ENCODE assay signal across 19 cellular contexts in the genomic region with DNA sequence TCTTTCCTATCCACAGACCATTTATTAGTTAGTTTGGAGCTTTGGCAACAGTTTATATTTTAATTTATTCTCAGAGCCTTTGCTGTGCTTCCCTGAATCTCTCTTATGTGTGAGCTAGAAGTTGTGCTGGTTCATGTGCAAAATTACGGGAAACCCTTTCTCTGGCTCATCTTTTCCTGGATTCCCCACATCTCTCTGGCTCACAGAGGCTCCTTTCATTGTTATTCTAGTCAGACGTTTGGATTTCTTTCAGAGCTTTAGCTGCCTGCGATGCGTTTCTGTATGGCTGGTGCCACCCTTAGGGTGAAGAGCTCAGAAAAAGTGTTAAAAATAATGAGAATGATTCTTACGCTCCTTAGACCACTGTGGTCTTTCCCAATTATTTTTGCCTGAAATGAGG. TPM values are rescaled to one million over a fixed set of nuclear protein-coding genes. Genes with fewer than 3 reads are reported as not detected.
DNase-seq lines count a peak whose midpoint lies in the region; ATAC-seq and TF ChIP-seq lines count a peak whose summit lies in the region.
"Had no signal": no experiment of that assay in that cellular context is flagged by ENCODE, and none has a peak within 500 bp of the region (broad histone marks: within the 10 kb centered on the region; RNA-seq: fewer than 3 reads in every experiment).

No MANE protein-coding gene starts in this region.

- H3K36me3 Mint-ChIP-seq in activated CD8-positive, alpha-beta memory T cell treated with anti-CD3 and anti-CD28 coated beads, Interleukin-2, amount 10 ng/mL, durations not matched to agents 7 days and 5 days = no peaks in the 10 kb centered on the region

- H3K27ac Mint-ChIP-seq in activated CD8-positive, alpha-beta memory T cell treated with anti-CD3 and anti-CD28 coated beads, Interleukin-2, amount 10 ng/mL, durations not matched to agents 7 days and 5 days = no peak overlapping the region
- H3K27ac Mint-ChIP-seq: CD8-positive, alpha-beta T cell; dendritic cell treated with granulocyte-macrophage colony-stimulating factor and Interleukin-4, amounts not matched to agents 40 ng/mL and 50 ng/mL, for 4 days had no signal

- no peak overlapping the region for H3K4me3 Mint-ChIP-seq in activated CD8-positive, alpha-beta memory T cell treated with anti-CD3 and anti-CD28 coated beads, Interleukin-2, amount 10 ng/mL, durations not matched to agents 7 days and 5 days
- H3K4me3 Mint-ChIP-seq: CD8-positive, alpha-beta T cell; dendritic cell treated with granulocyte-macrophage colony-stimulating factor and Interleukin-4, amounts not matched to agents 40 ng/mL and 50 ng/mL, for 4 days had no signal

- H3K27me3 Mint-ChIP-seq in activated CD8-positive, alpha-beta memory T cell treated with anti-CD3 and anti-CD28 coated beads, Interleukin-2, amount 10 ng/mL, durations not matched to agents 7 days and 5 days = peaks cover 17% of the 10 kb centered on the region
- H3K27me3 Mint-ChIP-seq: dendritic cell treated with granulocyte-macrophage colony-stimulating factor and Interleukin-4, amounts not matched to agents 40 ng/mL and 50 ng/mL, for 4 days had no signal

- H3K4me3 ChIP-seq in H7 (ENCODE audit: insufficient read depth, low read depth, low read length) = no peak overlapping the region

- no peak for TF ChIP-seq CTCF in GM20000 (IDR thresholded peaks at IDR 0.05; ENCODE audit: extremely low read depth, missing control alignments)

- CTCF ChIA-PET in activated CD8-positive, alpha-beta memory T cell treated with anti-CD3 and anti-CD28 coated beads, Interleukin-2, amount 10 ng/mL, durations not matched to agents 7 days and 5 days (lab: Charles Lee) = no interaction called here

- H3K36me3 ChIP-seq in H7 (replicated peaks; ENCODE audit: control insufficient read depth, insufficient read depth, low read length) = no peaks in the 10 kb centered on the region
- H3K36me3 ChIP-seq: neutrophil had no signal

- H3K4me1 Mint-ChIP-seq in activated CD8-positive, alpha-beta memory T cell treated with anti-CD3 and anti-CD28 coated beads, Interleukin-2, amount 10 ng/mL, durations not matched to agents 7 days and 5 days = no peaks in the 10 kb centered on the region

- DNase-seq in H7 (peak; percentile 20), astrocyte of the hippocampus (ENCODE audit: low read depth, low spot score) (peak; percentile 47), hippocampal formation (lab: John Stamatoyannopoulos, UW) (peak; percentile 11 to 34), putamen (ENCODE audit: low spot score) (peak; percentile 29), GM20000 (ENCODE audit: low spot score) (no peak), NCI-H2171 treated with DMSO at 0.1 percent for 48 hours (lab: John Stamatoyannopoulos, UW) (no peak), NCI-H2107 (lab: John Stamatoyannopoulos, UW) (no peak)
- DNase-seq in activated CD8-positive, alpha-beta memory T cell treated with anti-CD3 and anti-CD28 coated beads, Interleukin-2, amount 10 ng/mL, durations not matched to agents 7 days and 5 days = no peak
- DNase-seq: activated CD4-positive, alpha-beta T cell treated with anti-CD3 and anti-CD28 coated beads for 1 hour; activated effector memory CD4-positive, alpha-beta T cell treated with anti-CD3 and anti-CD28 coated beads, Interleukin-2, amount 50 U/mL, for 16 hours; aorta; CD8-positive, alpha-beta T cell; erythroblast; kidney; NCI-H1930; NCI-H524; stimulated activated CD4-positive, alpha-beta T cell treated with anti-CD3 and anti-CD28 coated beads, Interleukin-2, amount 100 ng/mL, for 48 hours had no signal

- H3K27me3 ChIP-seq in H7 (ENCODE audit: control insufficient read depth, insufficient read depth, low read length) = no peaks in the 10 kb centered on the region
- H3K27me3 ChIP-seq: neutrophil had no signal

- H3K9me3 Mint-ChIP-seq in activated CD8-positive, alpha-beta memory T cell treated with anti-CD3 and anti-CD28 coated beads, Interleukin-2, amount 10 ng/mL, durations not matched to agents 7 days and 5 days (ENCODE audit: low read depth) = peaks cover 3% of the 10 kb centered on the region

- no peak for ATAC-seq in activated CD8-positive, alpha-beta memory T cell treated with anti-CD3 and anti-CD28 coated beads, Interleukin-2, amount 10 ng/mL, durations not matched to agents 7 days and 5 days
- ATAC-seq: CD8-positive, alpha-beta T cell had no signal

RNA-seq across cellular contexts. Expression of a gene that starts 53.3 kb away (rescaled TPM):
- 20.4 and 24.6 TPM in 2 replicates for total RNA-seq in H7 (2014; rRNA removed; shearing (Covaris generic))
- 1 to 10 TPM in 1 of 2 experiments, under 1 TPM in 1; 0.85 to 1.1 TPM for total RNA-seq in activated CD8-positive, alpha-beta memory T cell treated with anti-CD3 and anti-CD28 coated beads, Interleukin-2, amount 10 ng/mL, durations not matched to agents 7 days and 5 days

Comparison
In these comparisons a context has a peak if more than half of its experiments do, and no peak if none do; other contexts are left out.
1. DNase-seq: peak in H7 (single experiment), astrocyte of the hippocampus (single experiment), hippocampal formation (2 of 2) and putamen (single experiment); none in activated CD8-positive, alpha-beta memory T cell treated with anti-CD3 and anti-CD28 coated beads, Interleukin-2, amount 10 ng/mL, durations not matched to agents 7 days and 5 days (single experiment), GM20000 (single experiment), NCI-H2171 treated with DMSO at 0.1 percent for 48 hours (single experiment) and NCI-H2107 (single experiment).
2. RNA of a gene that starts 53.3 kb away (total RNA-seq): 20.4 to 24.6 TPM in H7; 0.85 to 1.1 TPM in activated CD8-positive, alpha-beta memory T cell treated with anti-CD3 and anti-CD28 coated beads, Interleukin-2, amount 10 ng/mL, durations not matched to agents 7 days and 5 days; every median in the first group is over 10 times any median in the second.